1 cellular context compared by ENCODE assay signal in genomic region chr1:2130871-2131289, GRCh38.
TF ChIP-seq lines count a peak whose summit lies in the region.

No MANE protein-coding gene starts in this region.

TF ChIP-seq in GM23338, 12 proteins besides CTCF, POLR2A, EP300 and RAD21 (continued from another document):
- TF ChIP-seq, protein P1, sequence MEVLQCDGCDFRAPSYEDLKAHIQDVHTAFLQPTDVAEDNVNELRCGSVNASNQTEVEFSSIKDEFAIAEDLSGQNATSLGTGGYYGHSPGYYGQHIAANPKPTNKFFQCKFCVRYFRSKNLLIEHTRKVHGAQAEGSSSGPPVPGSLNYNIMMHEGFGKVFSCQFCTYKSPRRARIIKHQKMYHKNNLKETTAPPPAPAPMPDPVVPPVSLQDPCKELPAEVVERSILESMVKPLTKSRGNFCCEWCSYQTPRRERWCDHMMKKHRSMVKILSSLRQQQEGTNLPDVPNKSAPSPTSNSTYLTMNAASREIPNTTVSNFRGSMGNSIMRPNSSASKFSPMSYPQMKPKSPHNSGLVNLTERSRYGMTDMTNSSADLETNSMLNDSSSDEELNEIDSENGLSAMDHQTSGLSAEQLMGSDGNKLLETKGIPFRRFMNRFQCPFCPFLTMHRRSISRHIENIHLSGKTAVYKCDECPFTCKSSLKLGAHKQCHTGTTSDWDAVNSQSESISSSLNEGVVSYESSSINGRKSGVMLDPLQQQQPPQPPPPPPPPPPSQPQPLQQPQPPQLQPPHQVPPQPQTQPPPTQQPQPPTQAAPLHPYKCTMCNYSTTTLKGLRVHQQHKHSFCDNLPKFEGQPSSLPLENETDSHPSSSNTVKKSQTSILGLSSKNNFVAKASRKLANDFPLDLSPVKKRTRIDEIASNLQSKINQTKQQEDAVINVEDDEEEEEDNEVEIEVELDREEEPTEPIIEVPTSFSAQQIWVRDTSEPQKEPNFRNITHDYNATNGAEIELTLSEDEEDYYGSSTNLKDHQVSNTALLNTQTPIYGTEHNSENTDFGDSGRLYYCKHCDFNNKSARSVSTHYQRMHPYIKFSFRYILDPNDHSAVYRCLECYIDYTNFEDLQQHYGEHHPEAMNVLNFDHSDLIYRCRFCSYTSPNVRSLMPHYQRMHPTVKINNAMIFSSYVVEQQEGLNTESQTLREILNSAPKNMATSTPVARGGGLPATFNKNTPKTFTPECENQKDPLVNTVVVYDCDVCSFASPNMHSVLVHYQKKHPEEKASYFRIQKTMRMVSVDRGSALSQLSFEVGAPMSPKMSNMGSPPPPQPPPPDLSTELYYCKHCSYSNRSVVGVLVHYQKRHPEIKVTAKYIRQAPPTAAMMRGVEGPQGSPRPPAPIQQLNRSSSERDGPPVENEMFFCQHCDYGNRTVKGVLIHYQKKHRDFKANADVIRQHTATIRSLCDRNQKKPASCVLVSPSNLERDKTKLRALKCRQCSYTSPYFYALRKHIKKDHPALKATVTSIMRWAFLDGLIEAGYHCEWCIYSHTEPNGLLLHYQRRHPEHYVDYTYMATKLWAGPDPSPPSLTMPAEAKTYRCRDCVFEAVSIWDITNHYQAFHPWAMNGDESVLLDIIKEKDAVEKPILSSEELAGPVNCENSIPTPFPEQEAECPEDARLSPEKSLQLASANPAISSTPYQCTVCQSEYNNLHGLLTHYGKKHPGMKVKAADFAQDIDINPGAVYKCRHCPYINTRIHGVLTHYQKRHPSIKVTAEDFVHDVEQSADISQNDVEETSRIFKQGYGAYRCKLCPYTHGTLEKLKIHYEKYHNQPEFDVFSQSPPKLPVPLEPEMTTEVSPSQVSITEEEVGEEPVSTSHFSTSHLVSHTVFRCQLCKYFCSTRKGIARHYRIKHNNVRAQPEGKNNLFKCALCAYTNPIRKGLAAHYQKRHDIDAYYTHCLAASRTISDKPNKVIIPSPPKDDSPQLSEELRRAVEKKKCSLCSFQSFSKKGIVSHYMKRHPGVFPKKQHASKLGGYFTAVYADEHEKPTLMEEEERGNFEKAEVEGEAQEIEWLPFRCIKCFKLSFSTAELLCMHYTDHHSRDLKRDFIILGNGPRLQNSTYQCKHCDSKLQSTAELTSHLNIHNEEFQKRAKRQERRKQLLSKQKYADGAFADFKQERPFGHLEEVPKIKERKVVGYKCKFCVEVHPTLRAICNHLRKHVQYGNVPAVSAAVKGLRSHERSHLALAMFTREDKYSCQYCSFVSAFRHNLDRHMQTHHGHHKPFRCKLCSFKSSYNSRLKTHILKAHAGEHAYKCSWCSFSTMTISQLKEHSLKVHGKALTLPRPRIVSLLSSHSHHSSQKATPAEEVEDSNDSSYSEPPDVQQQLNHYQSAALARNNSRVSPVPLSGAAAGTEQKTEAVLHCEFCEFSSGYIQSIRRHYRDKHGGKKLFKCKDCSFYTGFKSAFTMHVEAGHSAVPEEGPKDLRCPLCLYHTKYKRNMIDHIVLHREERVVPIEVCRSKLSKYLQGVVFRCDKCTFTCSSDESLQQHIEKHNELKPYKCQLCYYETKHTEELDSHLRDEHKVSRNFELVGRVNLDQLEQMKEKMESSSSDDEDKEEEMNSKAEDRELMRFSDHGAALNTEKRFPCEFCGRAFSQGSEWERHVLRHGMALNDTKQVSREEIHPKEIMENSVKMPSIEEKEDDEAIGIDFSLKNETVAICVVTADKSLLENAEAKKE (CRISPR knock-in tag; IDR thresholded peaks at IDR 0.05) = no peak
- TF ChIP-seq POLR2AphosphoS5 (IDR thresholded peaks at IDR 0.05; ENCODE audit: low read depth) (no peak), ZNF114 (CRISPR knock-in tag; IDR thresholded peaks at IDR 0.05) (no peak), STAT1 (IDR thresholded peaks at IDR 0.05; ENCODE audit: unreplicated experiment) (no peak), ETS1 (IDR thresholded peaks at IDR 0.05) (no peak), EZH2phosphoT487 (IDR thresholded peaks at IDR 0.05; ENCODE audit: unreplicated experiment) (no peak), EZH2 (IDR thresholded peaks at IDR 0.05; ENCODE audit: low read depth, unreplicated experiment) (no peak), NANOG (IDR thresholded peaks at IDR 0.05; ENCODE audit: borderline replicate concordance) (no peak), JUNB (IDR thresholded peaks at IDR 0.05; ENCODE audit: unreplicated experiment) (no peak)
- TF ChIP-seq, protein P2, sequence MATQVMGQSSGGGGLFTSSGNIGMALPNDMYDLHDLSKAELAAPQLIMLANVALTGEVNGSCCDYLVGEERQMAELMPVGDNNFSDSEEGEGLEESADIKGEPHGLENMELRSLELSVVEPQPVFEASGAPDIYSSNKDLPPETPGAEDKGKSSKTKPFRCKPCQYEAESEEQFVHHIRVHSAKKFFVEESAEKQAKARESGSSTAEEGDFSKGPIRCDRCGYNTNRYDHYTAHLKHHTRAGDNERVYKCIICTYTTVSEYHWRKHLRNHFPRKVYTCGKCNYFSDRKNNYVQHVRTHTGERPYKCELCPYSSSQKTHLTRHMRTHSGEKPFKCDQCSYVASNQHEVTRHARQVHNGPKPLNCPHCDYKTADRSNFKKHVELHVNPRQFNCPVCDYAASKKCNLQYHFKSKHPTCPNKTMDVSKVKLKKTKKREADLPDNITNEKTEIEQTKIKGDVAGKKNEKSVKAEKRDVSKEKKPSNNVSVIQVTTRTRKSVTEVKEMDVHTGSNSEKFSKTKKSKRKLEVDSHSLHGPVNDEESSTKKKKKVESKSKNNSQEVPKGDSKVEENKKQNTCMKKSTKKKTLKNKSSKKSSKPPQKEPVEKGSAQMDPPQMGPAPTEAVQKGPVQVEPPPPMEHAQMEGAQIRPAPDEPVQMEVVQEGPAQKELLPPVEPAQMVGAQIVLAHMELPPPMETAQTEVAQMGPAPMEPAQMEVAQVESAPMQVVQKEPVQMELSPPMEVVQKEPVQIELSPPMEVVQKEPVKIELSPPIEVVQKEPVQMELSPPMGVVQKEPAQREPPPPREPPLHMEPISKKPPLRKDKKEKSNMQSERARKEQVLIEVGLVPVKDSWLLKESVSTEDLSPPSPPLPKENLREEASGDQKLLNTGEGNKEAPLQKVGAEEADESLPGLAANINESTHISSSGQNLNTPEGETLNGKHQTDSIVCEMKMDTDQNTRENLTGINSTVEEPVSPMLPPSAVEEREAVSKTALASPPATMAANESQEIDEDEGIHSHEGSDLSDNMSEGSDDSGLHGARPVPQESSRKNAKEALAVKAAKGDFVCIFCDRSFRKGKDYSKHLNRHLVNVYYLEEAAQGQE (IDR thresholded peaks at IDR 0.05; ENCODE audit: unreplicated experiment) = no peak
